Comparison of ENCODE assay signal across 31 cellular contexts in genomic region chr1:233485385-233485784, GRCh38.
"Had no signal": no experiment of that assay in that cellular context is flagged by ENCODE, and none has a peak within 500 bp of the region (broad histone marks: within the 10 kb centered on the region; RNA-seq: fewer than 3 reads in every experiment).

No MANE protein-coding gene starts in this region.

- H3K4me1 ChIP-seq: adrenal gland, breast epithelium, colonic mucosa had no signal

- ATAC-seq: activated CD4-positive, alpha-beta T cell treated with anti-CD3 and anti-CD28 coated beads for 36 hours; activated CD8-positive, alpha-beta memory T cell treated with anti-CD3 and anti-CD28 coated beads, Interleukin-2, amount 10 ng/mL, durations not matched to agents 7 days and 5 days; activated CD8-positive, alpha-beta T cell treated with anti-CD3 and anti-CD28 coated beads, Interleukin-2, amount 10 ng/mL, durations not matched to agents 7 days and 5 days; activated naive CD8-positive, alpha-beta T cell treated with anti-CD3 and anti-CD28 coated beads, Interleukin-2, amount 50 U/mL, for 24 hours had no signal

- H3K27me3 ChIP-seq: adrenal gland, breast epithelium, cardiac muscle cell, colonic mucosa had no signal

- H3K27ac ChIP-seq: adrenal gland, breast epithelium, cardiac muscle cell, colonic mucosa, epithelial cell of prostate had no signal

- DNase-seq: activated CD4-positive, alpha-beta memory T cell treated with anti-CD3 and anti-CD28 coated beads for 36 hours; activated CD4-positive, alpha-beta T cell treated with anti-CD3 and anti-CD28 coated beads for 36 hours; activated CD4-positive, alpha-beta T cell treated with anti-CD3 and anti-CD28 coated beads, Interleukin-2, amount 10 ng/mL, durations not matched to agents 24 days and 14 days; activated CD4-positive, CD25-positive, alpha-beta regulatory T cell; activated CD4-positive, CD25-positive, alpha-beta regulatory T cell treated with anti-CD3 and anti-CD28 coated beads, Interleukin-2, amount 50 U/mL, for 72 hours; activated CD8-positive, alpha-beta memory T cell treated with anti-CD3 and anti-CD28 coated beads, Interleukin-2, amount 10 ng/mL, durations not matched to agents 7 days and 5 days; activated CD8-positive, alpha-beta memory T cell treated with anti-CD3 and anti-CD28 coated beads, Interleukin-2, amount 50 U/mL, for 4 hours; activated CD8-positive, alpha-beta T cell treated with anti-CD3 and anti-CD28 coated beads, Interleukin-2, amount 10 ng/mL, durations not matched to agents 7 days and 5 days; activated effector memory CD4-positive, alpha-beta T cell treated with anti-CD3 and anti-CD28 coated beads, Interleukin-2, amount 50 U/mL, for 16 hours; activated naive CD4-positive, alpha-beta T cell treated with anti-CD3 and anti-CD28 coated beads for 36 hours; activated naive CD8-positive, alpha-beta T cell treated with anti-CD3 and anti-CD28 coated beads for 36 hours; activated naive CD8-positive, alpha-beta T cell treated with anti-CD3 and anti-CD28 coated beads, Interleukin-2, amount 50 U/mL, for 24 hours; activated T-cell treated with anti-CD3 and anti-CD28 coated beads, Interleukin-2, amount 50 U/mL, for 1 hour; activated T-cell treated with anti-CD3 and anti-CD28 coated beads, Interleukin-2, amount 50 U/mL, for 48 hours; adrenal gland; amygdala; aorta; central memory CD4-positive, alpha-beta T cell; cerebellar nuclear complex; colonic mucosa; effector CD8-positive, alpha-beta T cell; foreskin fibroblast; head of caudate nucleus; hippocampal formation; T1000 had no signal

- H3K36me3 ChIP-seq: adrenal gland, breast epithelium, cardiac muscle cell, colonic mucosa had no signal

- FAIRE-seq: endometrium, endothelial cell of umbilical vein, frontal cortex had no signal

- H3K4me3 ChIP-seq: adrenal gland, breast epithelium, cardiac muscle cell, colonic mucosa had no signal

- H3K9me3 ChIP-seq: adrenal gland, breast epithelium, colonic mucosa had no signal
